11 cellular contexts compared by ENCODE assay signal in the genomic region with DNA sequence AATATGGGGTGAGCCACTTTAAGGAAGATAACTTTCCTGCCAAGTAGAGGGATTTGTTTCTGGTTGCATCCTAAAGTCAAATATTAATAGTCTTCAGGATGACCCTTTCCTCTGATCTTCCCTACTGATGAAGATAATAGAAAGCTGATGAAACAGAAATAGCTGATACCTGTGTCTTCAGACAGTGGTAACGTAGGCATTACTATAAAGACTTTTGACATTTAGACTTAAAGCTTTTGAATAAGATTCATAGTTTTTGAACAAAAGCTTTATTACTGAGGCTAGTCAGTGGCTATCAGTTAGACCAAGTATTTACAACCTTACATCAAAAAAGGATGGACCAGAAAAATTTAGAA. TPM values are rescaled to one million over a fixed set of nuclear protein-coding genes. Genes with fewer than 3 reads are reported as not detected.
DNase-seq lines count a peak whose midpoint lies in the region; ATAC-seq and TF ChIP-seq lines count a peak whose summit lies in the region.
"Had no signal": no experiment of that assay in that cellular context is flagged by ENCODE, and none has a peak within 500 bp of the region (broad histone marks: within the 10 kb centered on the region; RNA-seq: fewer than 3 reads in every experiment).

No MANE protein-coding gene starts in this region.

- peaks cover 18% of the 10 kb centered on the region for H3K79me1 ChIP-seq in trophoblast cell (ENCODE audit: low read length)

- H3K9me3 Mint-ChIP-seq in CD8-positive, alpha-beta memory T cell, result no peaks in the 10 kb centered on the region
- H3K9me3 Mint-ChIP-seq in T-cell, result no peaks in the 10 kb centered on the region

- H2BK5ac ChIP-seq in trophoblast cell (ENCODE audit: low read depth, low read length, poor library complexity), result no peak overlapping the region

- peak overlapping the region; percentile 26 to 100 (median 98) for H3K27ac Mint-ChIP-seq in CD8-positive, alpha-beta memory T cell
- peak overlapping the region in 1 of 2 donors; percentile 67 for H3K27ac Mint-ChIP-seq in T-cell

- peaks cover 67 to 88% (median 79%) of the 10 kb centered on the region in 3 donors for H3K4me1 Mint-ChIP-seq in CD8-positive, alpha-beta memory T cell
- peaks cover 39 to 76% (median 56%) of the 10 kb centered on the region in 3 donors for H3K4me1 Mint-ChIP-seq in T-cell

- peak overlapping the region; percentile 75 for H3K27ac ChIP-seq in CD8-positive, alpha-beta memory T cell (ENCODE audit: low read depth, low read length)
- peak overlapping the region; percentile 58 for H3K27ac ChIP-seq in epithelial cell of prostate
- peak overlapping the region; percentile 79 for H3K27ac ChIP-seq in trophoblast cell (ENCODE audit: low read depth, low read length)

- H3K9ac ChIP-seq in trophoblast cell (ENCODE audit: low read length), result no peak overlapping the region

- no peak overlapping the region for H2BK12ac ChIP-seq in trophoblast cell (ENCODE audit: low read length)

- no peak overlapping the region for H2AK5ac ChIP-seq in trophoblast cell (ENCODE audit: low read length)

- H3K27me3 Mint-ChIP-seq in CD8-positive, alpha-beta memory T cell, result no peaks in the 10 kb centered on the region
- no peaks in the 10 kb centered on the region for H3K27me3 Mint-ChIP-seq in T-cell

- TF ChIP-seq POLR2A in erythroblast (IDR thresholded peaks at IDR 0.05; ENCODE audit: low read length), result no peak

- no peaks in the 10 kb centered on the region for H3K27me3 ChIP-seq in CD8-positive, alpha-beta memory T cell (ENCODE audit: insufficient read depth, low read length, poor library complexity, severe bottlenecking)
- no peaks in the 10 kb centered on the region for H3K27me3 ChIP-seq in trophoblast cell (ENCODE audit: insufficient read depth, low read length)

- peaks cover 0 to 7% (median 4%) of the 10 kb centered on the region in 3 donors for H3K36me3 Mint-ChIP-seq in CD8-positive, alpha-beta memory T cell
- H3K36me3 Mint-ChIP-seq in T-cell, result peaks cover 19% of the 10 kb centered on the region

- POLR2A ChIA-PET in CD8-positive, alpha-beta memory T cell (lab: Charles Lee), result interaction anchor here (1.1 kb wide), 1 partner anchor 9 kb away, joined by 5 read pairs; no protein-coding TSS in a partner anchor
- POLR2A ChIA-PET in T-cell (lab: Charles Lee), result interaction anchor here in 1 of 2 donors (0.5 to 1.6 kb wide), 5 partner anchors 12 to 32 kb away, joined by 3 to 7 read pairs (median 4); no protein-coding TSS in a partner anchor

- peak overlapping the region; percentile 89 to 97 (median 91) for H3K4me3 Mint-ChIP-seq in CD8-positive, alpha-beta memory T cell
- H3K4me3 Mint-ChIP-seq in T-cell, result peak overlapping the region; percentile 70 to 89 (median 83)

- no peak overlapping the region for H2AFZ ChIP-seq in trophoblast cell (ENCODE audit: insufficient read depth, low read length, poor library complexity)

- peak overlapping the region; percentile 70 for H3K4me2 ChIP-seq in trophoblast cell (ENCODE audit: low read length)

- H3K9me3 ChIP-seq in CD8-positive, alpha-beta memory T cell (ENCODE audit: low read length), result no peaks in the 10 kb centered on the region
- no peaks in the 10 kb centered on the region for H3K9me3 ChIP-seq in trophoblast cell (ENCODE audit: insufficient read depth, low read depth, low read length)

- H3K4me1 ChIP-seq in CD8-positive, alpha-beta memory T cell (ENCODE audit: insufficient read depth, low read length), result peaks cover 20% of the 10 kb centered on the region
- H3K4me1 ChIP-seq in trophoblast cell (ENCODE audit: control insufficient read depth in 1 of 2, insufficient read depth in 2 of 2, low read length in 2 of 2), result peaks cover 13 to 14% of the 10 kb centered on the region in 2 experiments

- H3K23ac ChIP-seq in trophoblast cell (ENCODE audit: low read length), result no peak overlapping the region

- whole genome bisulfite sequencing in trophoblast cell (ENCODE audit: extremely low coverage, insufficient coverage, insufficient read length), result no CpG with 5 or more reads among the region's 1 CpG

- H4K91ac ChIP-seq in trophoblast cell (ENCODE audit: low read depth, low read length), result no peak overlapping the region

- no peak overlapping the region for H4K8ac ChIP-seq in trophoblast cell (ENCODE audit: low read depth, low read length)

- H3K79me2 ChIP-seq in trophoblast cell (ENCODE audit: control insufficient read depth, insufficient read depth, low read length, poor library complexity), result peaks cover 8% of the 10 kb centered on the region

- H4K12ac ChIP-seq in trophoblast cell (ENCODE audit: low read depth, low read length), result no peak overlapping the region

- H3K4ac ChIP-seq in trophoblast cell (ENCODE audit: low read depth, low read length), result no peak overlapping the region

- H3K4me3 ChIP-seq in CD8-positive, alpha-beta memory T cell (ENCODE audit: low read length), result no peak overlapping the region
- H3K4me3 ChIP-seq in trophoblast cell (ENCODE audit: low read depth, low read length), result no peak overlapping the region

- CTCF ChIA-PET in CD8-positive, alpha-beta memory T cell (lab: Charles Lee), result interaction anchor here (0.8 to 2.1 kb wide), 3 partner anchors 14 to 265 kb away, joined by 3 to 5 read pairs (median 4); no protein-coding TSS in a partner anchor
- CTCF ChIA-PET in T-cell (lab: Charles Lee), result interaction anchor here (0.7 to 2.0 kb wide), 5 partner anchors 10 to 265 kb away, joined by 3 to 5 read pairs (median 3); no protein-coding TSS in a partner anchor

- no peak overlapping the region for H3K14ac ChIP-seq in trophoblast cell (ENCODE audit: low read length)

- ATAC-seq in T-cell (replicated peaks in 1 of 4) (no peak), HG02610 (IDR thresholded peaks at IDR 0.05; ENCODE audit: unreplicated experiment) (no peak)

- DNase-seq in CD8-positive, alpha-beta memory T cell, result no peak
- DNase-seq in T-cell (no peak), epithelial cell of prostate (ENCODE audit: low read depth, low spot score) (no peak), trophoblast cell (no peak), RPMI8226 (no peak), NCI-H2029 (lab: John Stamatoyannopoulos, UW) (no peak), erythroblast (lab: John Stamatoyannopoulos, UW) (no peak)
- DNase-seq: activated CD4-positive, alpha-beta T cell treated with anti-CD3 and anti-CD28 coated beads for 1 hour; hippocampal formation; NCI-H146 had no signal

- no peak overlapping the region for H3K18ac ChIP-seq in trophoblast cell (ENCODE audit: low read length)

- no peaks in the 10 kb centered on the region for H3K36me3 ChIP-seq in CD8-positive, alpha-beta memory T cell (ENCODE audit: insufficient read depth, low read length)
- H3K36me3 ChIP-seq in trophoblast cell (ENCODE audit: control insufficient read depth in 1 of 2, insufficient read depth in 2 of 2, low read length in 2 of 2), result no peaks in the 10 kb centered on the region

- H2BK120ac ChIP-seq in trophoblast cell (ENCODE audit: insufficient read depth, low read length, poor library complexity), result no peak overlapping the region

RNA-seq across cellular contexts. Expression of gene NEDD9, which starts 1.4 kb away (rescaled TPM):
- 10 to 100 TPM; 39.9 to 41.0 TPM for total RNA-seq in CD8-positive, alpha-beta memory T cell
- polyA plus RNA-seq in CD8-positive, alpha-beta memory T cell, result 40.2 TPM
- total RNA-seq in T-cell, result 10 to 100 TPM; 30.8 to 55.3 (median 33.7) TPM
- 46.4 and 47.9 TPM in 2 replicates for polyA plus RNA-seq in trophoblast cell (2013)
